Comparison of ENCODE assay signal across 24 cellular contexts in the genomic region with DNA sequence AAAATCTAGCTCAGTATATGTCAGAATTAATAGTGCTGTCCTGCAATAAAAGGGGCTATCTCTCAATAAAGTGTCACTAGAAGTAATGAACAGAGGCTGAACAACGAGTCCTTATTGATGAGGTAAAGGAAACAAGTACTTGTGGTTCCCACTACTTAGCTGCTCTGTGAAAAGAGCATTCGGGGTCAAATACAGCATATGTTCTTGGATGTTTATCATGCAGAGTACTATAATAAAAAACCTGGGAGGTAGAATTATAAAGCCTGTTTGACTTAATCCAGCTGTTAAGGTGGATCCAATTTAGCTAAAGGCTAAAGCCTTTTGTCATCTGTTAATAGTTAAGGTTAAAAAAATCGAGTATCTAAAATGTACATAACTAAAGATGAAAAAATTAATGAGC. TPM values are rescaled to one million over a fixed set of nuclear protein-coding genes. Genes with fewer than 3 reads are reported as not detected.
DNase-seq lines count a peak whose midpoint lies in the region; ATAC-seq, FAIRE-seq and TF ChIP-seq lines count a peak whose summit lies in the region.
"Had no signal": no experiment of that assay in that cellular context is flagged by ENCODE, and none has a peak within 500 bp of the region (broad histone marks: within the 10 kb centered on the region; RNA-seq: fewer than 3 reads in every experiment).

No MANE protein-coding gene starts in this region.

- no peaks in the 10 kb centered on the region for H4K20me1 ChIP-seq in HepG2 (ENCODE audit: insufficient read depth, low read length)

- peaks cover 16% of the 10 kb centered on the region for H3K36me3 Mint-ChIP-seq in activated naive CD4-positive, alpha-beta T cell treated with anti-CD3 and anti-CD28 coated beads, Interleukin-2, amount 10 ng/mL, durations not matched to agents 7 days and 5 days

- no peaks in the 10 kb centered on the region for H3K4me1 Mint-ChIP-seq in activated naive CD4-positive, alpha-beta T cell treated with anti-CD3 and anti-CD28 coated beads, Interleukin-2, amount 10 ng/mL, durations not matched to agents 7 days and 5 days
- H3K4me1 Mint-ChIP-seq: GM23338 had no signal

- POLR2A ChIA-PET in HepG2 (lab: Yijun Ruan, JAX): no interaction called here

- H3K9me3 Mint-ChIP-seq in activated naive CD4-positive, alpha-beta T cell treated with anti-CD3 and anti-CD28 coated beads, Interleukin-2, amount 10 ng/mL, durations not matched to agents 7 days and 5 days: no peaks in the 10 kb centered on the region
- H3K9me3 Mint-ChIP-seq: CD8-positive, alpha-beta memory T cell; GM23338 had no signal

- no peak overlapping the region for H2AFZ ChIP-seq in HepG2 (ENCODE audit: low read length)
- H2AFZ ChIP-seq: GM23338 had no signal

- TF ChIP-seq CTCF in HepG2 (CRISPR knock-in tag; IDR thresholded peaks at IDR 0.05) (no peak), right lobe of liver (IDR thresholded peaks at IDR 0.05) (no peak), LNCaP clone FGC (IDR thresholded peaks at IDR 0.05; ENCODE audit: control insufficient read depth, extremely low read depth, insufficient read depth) (no peak)

- no peak overlapping the region for H3K9ac ChIP-seq in HepG2 (ENCODE audit: insufficient read depth, low read depth, low read length)
- H3K9ac ChIP-seq: KMS-11 had no signal

- H3K27me3 Mint-ChIP-seq in activated naive CD4-positive, alpha-beta T cell treated with anti-CD3 and anti-CD28 coated beads, Interleukin-2, amount 10 ng/mL, durations not matched to agents 7 days and 5 days: no peaks in the 10 kb centered on the region
- H3K27me3 Mint-ChIP-seq: CD8-positive, alpha-beta memory T cell had no signal

- DNase-seq in HepG2 (ENCODE audit: low spot score) (no peak), right lobe of liver (no peak), LNCaP clone FGC (ENCODE audit: low read depth) (peak; percentile 59), NCI-H82 treated with DMSO at 0.1 percent for 48 hours (lab: John Stamatoyannopoulos, UW; ENCODE audit: unreplicated experiment) (peak; percentile 97), small intestine (no peak), NCI-H2171 treated with DMSO at 0.1 percent for 48 hours (lab: John Stamatoyannopoulos, UW) (no peak)
- DNase-seq in stimulated activated CD4-positive, alpha-beta T cell treated with anti-CD3 and anti-CD28 coated beads, Interleukin-4, amount 100 ng/mL, for 24 hours: no peak
- no peak for DNase-seq in activated naive CD4-positive, alpha-beta T cell treated with anti-CD3 and anti-CD28 coated beads, Interleukin-2, amount 10 ng/mL, durations not matched to agents 7 days and 5 days
- DNase-seq: Calu3; CD8-positive, alpha-beta memory T cell; DMS79; IMR-90; MV-4-11; NCI-H187 treated with DMSO at 0.1 percent for 48 hours; NCI-H2107; NCI-H774; Peyer's patch had no signal

- H3K4me3 Mint-ChIP-seq in activated naive CD4-positive, alpha-beta T cell treated with anti-CD3 and anti-CD28 coated beads, Interleukin-2, amount 10 ng/mL, durations not matched to agents 7 days and 5 days: no peak overlapping the region
- H3K4me3 Mint-ChIP-seq: CD8-positive, alpha-beta memory T cell; GM23338 had no signal

- no peak overlapping the region for H3K27ac Mint-ChIP-seq in activated naive CD4-positive, alpha-beta T cell treated with anti-CD3 and anti-CD28 coated beads, Interleukin-2, amount 10 ng/mL, durations not matched to agents 7 days and 5 days
- H3K27ac Mint-ChIP-seq: GM23338 had no signal

- intact Hi-C loops in HepG2 (cut with micrococcal nuclease; ENCODE audit: unreplicated experiment) (no loop called here), right lobe of liver (cut with DNase I) (no loop called here)

- TF ChIP-seq POLR2A in HepG2 (IDR thresholded peaks at IDR 0.05; ENCODE audit: insufficient read depth in 1 of 2, low read depth in 2 of 2, low read length in 2 of 2): no peak
- TF ChIP-seq POLR2A in right lobe of liver (IDR thresholded peaks at IDR 0.05): no peak

- ATAC-seq in HepG2: no peak
- ATAC-seq in right lobe of liver: no peak
- ATAC-seq: GM12878, GM23338, HCT116, SK-N-SH treated with all-trans-retinoic acid at 6 μM for 48 hours had no signal

- no peak for FAIRE-seq in HepG2 (lab: Jason Lieb, UNC)
- FAIRE-seq in small intestine (lab: Jason Lieb, UNC): peak; percentile 23
- FAIRE-seq: GM12878, HTR-8/SVneo had no signal

- H3K27me3 ChIP-seq in HepG2 (ENCODE audit: control insufficient read depth in 1 of 2, insufficient read depth in 2 of 2, low read length in 2 of 2): no peaks in the 10 kb centered on the region
- no peaks in the 10 kb centered on the region for H3K27me3 ChIP-seq in right lobe of liver
- H3K27me3 ChIP-seq in small intestine (ENCODE audit: control insufficient read depth in 2 of 2, insufficient read depth in 2 of 2, low read length in 2 of 2): no peaks in the 10 kb centered on the region
- H3K27me3 ChIP-seq: Peyer's patch had no signal

- BruUV-seq in HepG2 (replicated peaks; lab: Mats Ljungman, UMichigan): no TSS peak

- H3K4me3 ChIP-seq in HepG2 (replicated peaks in 1 of 3; ENCODE audit: insufficient read depth in 1 of 3, low read depth in 2 of 3, low read length in 3 of 3): no peak overlapping the region
- no peak overlapping the region for H3K4me3 ChIP-seq in right lobe of liver
- H3K4me3 ChIP-seq in LNCaP clone FGC (ENCODE audit: low read depth, low read length): no peak overlapping the region
- no peak overlapping the region for H3K4me3 ChIP-seq in small intestine (ENCODE audit: low read depth in 1 of 2, low read length in 2 of 2)
- H3K4me3 ChIP-seq: GM12878, GM23338, Peyer's patch had no signal

- in situ Hi-C loops in HepG2 (cut with HindIII; ENCODE audit: extremely low pct_ligation_motif_present, low pct_unique_long_range_greater_than_20kb): no loop called here

- CTCF ChIA-PET in HepG2 (lab: Yijun Ruan, JAX; ENCODE audit: low intra/inter-chr PET ratio, low total read pairs): no interaction called here
- CTCF ChIA-PET in activated naive CD4-positive, alpha-beta T cell treated with anti-CD3 and anti-CD28 coated beads, Interleukin-2, amount 10 ng/mL, durations not matched to agents 7 days and 5 days (lab: Charles Lee): no interaction called here

- TF ChIP-seq RAD21 in HepG2 (CRISPR knock-in tag; IDR thresholded peaks at IDR 0.05): no peak

- peaks cover 11 to 41% of the 10 kb centered on the region in 2 experiments for H3K36me3 ChIP-seq in HepG2 (replicated peaks in 1 of 2; ENCODE audit: control insufficient read depth in 1 of 2, insufficient read depth in 2 of 2, low read length in 2 of 2)
- peaks cover 0 to 15% (median 6%) of the 10 kb centered on the region in 4 donors for H3K36me3 ChIP-seq in right lobe of liver
- H3K36me3 ChIP-seq in small intestine (ENCODE audit: control insufficient read depth in 2 of 2, insufficient read depth in 2 of 2, low read length in 2 of 2): peaks cover 3 to 9% of the 10 kb centered on the region in 2 donors

- H3K27ac ChIP-seq in HepG2 (ENCODE audit: extremely low read length, insufficient read depth, low read length): no peak overlapping the region
- no peak overlapping the region for H3K27ac ChIP-seq in right lobe of liver
- no peak overlapping the region for H3K27ac ChIP-seq in small intestine (ENCODE audit: low read depth in 1 of 2, low read length in 1 of 2)
- H3K27ac ChIP-seq: C4-2B, KMS-11, Peyer's patch had no signal

- no peak overlapping the region for H3K4me2 ChIP-seq in HepG2 (ENCODE audit: low read depth, low read length)
- H3K4me2 ChIP-seq: GM23338, KMS-11 had no signal

- no peaks in the 10 kb centered on the region for H3K9me3 ChIP-seq in HepG2 (ENCODE audit: low read length)
- no peaks in the 10 kb centered on the region for H3K9me3 ChIP-seq in right lobe of liver
- no peaks in the 10 kb centered on the region for H3K9me3 ChIP-seq in small intestine (ENCODE audit: control insufficient read depth, low read depth)
- H3K9me3 ChIP-seq: Peyer's patch had no signal

- WGBS in HepG2 (ENCODE audit: low lambda C conversion rate): 93% methylated on average over 3 of the region's 3 CpGs
- 75% methylated on average over 3 of the region's 3 CpGs for WGBS in right lobe of liver (ENCODE audit: insufficient coverage, low coverage, low lambda C conversion rate, missing lambda C conversion rate)
- 59 to 79% (median 70%) methylated on average over 3 of the region's 3 CpGs for WGBS in small intestine, 3 donors

- H3K4me1 ChIP-seq in HepG2 (ENCODE audit: insufficient read depth, low read length) (peaks cover 5% of the 10 kb centered on the region), right lobe of liver (no peaks in the 10 kb centered on the region), small intestine (ENCODE audit: control insufficient read depth in 2 of 2, insufficient read depth in 1 of 2, low read depth in 1 of 2, low read length in 1 of 2) (no peaks in the 10 kb centered on the region)
- H3K4me1 ChIP-seq: Peyer's patch had no signal

- no peaks in the 10 kb centered on the region for H3K79me2 ChIP-seq in HepG2 (ENCODE audit: insufficient read depth, low read length)

- TF ChIP-seq EP300 in HepG2 (IDR thresholded peaks at IDR 0.05; ENCODE audit: low read depth in 2 of 2, low read length in 2 of 2) (no peak), HepG2 (CRISPR knock-in tag; IDR thresholded peaks at IDR 0.05; ENCODE audit: borderline replicate concordance) (no peak)

TF ChIP-seq in HepG2, 621 proteins besides CTCF, POLR2A, EP300 and RAD21 (continues in another document):
- TF ChIP-seq GTF2F1 (IDR thresholded peaks at IDR 0.05; ENCODE audit: low read length): no peak

RNA-seq across cellular contexts. Expression of a gene that starts 32.4 kb away (rescaled TPM):
- total RNA-seq in HepG2 (2016; rRNA removed; fragmentation: Illumina TruSeq; extraction: Trizol): 121 and 174 TPM in 2 replicates
- total RNA-seq in HepG2 (2016; cell fraction: cytosol; rRNA removed; fragmentation: Illumina TruSeq; extraction: Trizol; ENCODE audit: low read depth): 40.5 and 41.4 TPM in 2 replicates
- total RNA-seq in HepG2 (2016; cell fraction: insoluble cytoplasmic fraction; rRNA removed; fragmentation: Illumina TruSeq; extraction: Trizol): 122 and 176 TPM in 2 replicates
- 98.6 and 102 TPM in 2 replicates for total RNA-seq in HepG2 (2016; cell fraction: membrane; rRNA removed; fragmentation: Illumina TruSeq; extraction: Trizol)
- total RNA-seq in HepG2 (2016; cell fraction: nucleus; rRNA removed; fragmentation: Illumina TruSeq; extraction: Trizol): 219 and 225 TPM in 2 replicates
- polyA plus RNA-seq in HepG2 (2011; rRNA removed): 122 and 139 TPM in 2 replicates
- 38.4 and 82.6 TPM in 2 replicates for polyA plus RNA-seq in HepG2 (2011; cell fraction: cytosol; rRNA removed)
- polyA plus RNA-seq in HepG2 (2011; cell fraction: nucleus; rRNA removed): 55.3 and 71.4 TPM in 2 replicates
- 80.5 and 107 TPM in 2 replicates for polyA plus RNA-seq in HepG2 (2012)
- polyA plus RNA-seq in HepG2 (2016; cell fraction: cytosol; fragmentation: Illumina TruSeq; extraction: Trizol; ENCODE audit: low read depth): 26.2 and 34.6 TPM in 2 replicates
- 84.8 and 91.3 TPM in 2 replicates for polyA plus RNA-seq in HepG2 (2016; cell fraction: insoluble cytoplasmic fraction; fragmentation: Illumina TruSeq; extraction: Trizol; ENCODE audit: low read depth)
- polyA plus RNA-seq in HepG2 (2016; cell fraction: membrane; fragmentation: Illumina TruSeq; extraction: Trizol; ENCODE audit: low read depth): 61.9 and 66.5 TPM in 2 replicates
- polyA plus RNA-seq in HepG2 (2016; cell fraction: nucleus; fragmentation: Illumina TruSeq; extraction: Trizol; ENCODE audit: insufficient read depth, low read depth): 169 and 172 TPM in 2 replicates
- 38.8 and 135 TPM in 2 replicates for polyA minus RNA-seq in HepG2 (2011; rRNA and poly(A)+ RNA removed; ENCODE audit: low replicate concordance)
- polyA minus RNA-seq in HepG2 (2011; cell fraction: cytosol; rRNA and poly(A)+ RNA removed): 123 and 165 TPM in 2 replicates
- polyA minus RNA-seq in HepG2 (2011; cell fraction: nucleus; rRNA and poly(A)+ RNA removed): 338 and 403 TPM in 2 replicates
- 10 to 100 TPM; 33.2 to 50.0 (median 40.6) TPM for total RNA-seq in right lobe of liver
- 10 to 100 TPM; 12.7 to 23.0 (median 16.3) TPM for polyA plus RNA-seq in small intestine

Comparison
In these comparisons a context has a peak if more than half of its experiments do, and no peak if none do; other contexts are left out.
1. DNase-seq: peak in LNCaP clone FGC (single experiment) and NCI-H82 treated with DMSO at 0.1 percent for 48 hours (single experiment); none in HepG2 (single experiment), right lobe of liver (0 of 3), small intestine (single experiment), stimulated activated CD4-positive, alpha-beta T cell treated with anti-CD3 and anti-CD28 coated beads, Interleukin-4, amount 100 ng/mL, for 24 hours (single experiment), NCI-H2171 treated with DMSO at 0.1 percent for 48 hours (single experiment) and activated naive CD4-positive, alpha-beta T cell treated with anti-CD3 and anti-CD28 coated beads, Interleukin-2, amount 10 ng/mL, durations not matched to agents 7 days and 5 days (single experiment).